2 cellular contexts compared by ENCODE assay signal in genomic region chr3:58161435-58162398, GRCh38.
TF ChIP-seq lines count a peak whose summit lies in the region.

No MANE protein-coding gene starts in this region.

TF ChIP-seq in A549, 52 proteins besides CTCF, POLR2A, EP300 and RAD21 (continues in another document):
- TF ChIP-seq CBX2 (IDR thresholded peaks at IDR 0.05; ENCODE audit: borderline replicate concordance, low read depth), result no peak
- no peak for TF ChIP-seq RCOR1 (IDR thresholded peaks at IDR 0.05; ENCODE audit: low read depth, low read length)
- 0 out of 3 replicates have a peak, but pooled peaks have one; percentile 9 for TF ChIP-seq SMC3 (IDR thresholded peaks at IDR 0.05)
- TF ChIP-seq ZSCAN20 (CRISPR knock-in tag; IDR thresholded peaks at IDR 0.05), result no peak
- TF ChIP-seq EHF (CRISPR knock-in tag; IDR thresholded peaks at IDR 0.05), result 0 out of 2 replicates have a peak, but pooled peaks have one; percentile 37
- no peak for TF ChIP-seq HMGXB4 (CRISPR knock-in tag; IDR thresholded peaks at IDR 0.05; ENCODE audit: borderline replicate concordance)
- peak; percentile 94 for TF ChIP-seq MAX (IDR thresholded peaks at IDR 0.05)
- no peak for TF ChIP-seq KDM1A (IDR thresholded peaks at IDR 0.05; ENCODE audit: low read depth)
- no peak; the same call in 1 of the 2 replicates for TF ChIP-seq FOSB (CRISPR knock-in tag; IDR thresholded peaks at IDR 0.05)
- peak; percentile 30; the same call in 1 of the 2 replicates for TF ChIP-seq HEYL (CRISPR knock-in tag; IDR thresholded peaks at IDR 0.05)
- TF ChIP-seq ZFP36 (IDR thresholded peaks at IDR 0.05; ENCODE audit: borderline replicate concordance, partially characterized antibody), result peak; percentile 19
- TF ChIP-seq CBX8 (IDR thresholded peaks at IDR 0.05), result no peak
- TF ChIP-seq ESRRA (IDR thresholded peaks at IDR 0.05; ENCODE audit: borderline replicate concordance, low read length), result no peak
- TF ChIP-seq RFX5 (IDR thresholded peaks at IDR 0.05), result no peak
- TF ChIP-seq FOXS1 (CRISPR knock-in tag; IDR thresholded peaks at IDR 0.05), result no peak
- TF ChIP-seq NR3C1 (IDR thresholded peaks at IDR 0.05), result no peak
- no peak for TF ChIP-seq BCL3 (IDR thresholded peaks at IDR 0.05)
- peak; percentile 43; the same call in 1 of the 2 replicates for TF ChIP-seq JUNB (IDR thresholded peaks at IDR 0.05)
- TF ChIP-seq ATOH8 (CRISPR knock-in tag; IDR thresholded peaks at IDR 0.05; ENCODE audit: low read depth), result peak; percentile 66
- no peak for TF ChIP-seq RARB (CRISPR knock-in tag; IDR thresholded peaks at IDR 0.05)
- TF ChIP-seq MAFK (IDR thresholded peaks at IDR 0.05; ENCODE audit: partially characterized antibody), result peak; percentile 70
- TF ChIP-seq CEBPB (IDR thresholded peaks at IDR 0.05), result peak in 1 of 2 experiments; percentile 33; a peak in 1 of 4 replicates
- TF ChIP-seq HES2 (IDR thresholded peaks at IDR 0.05), result no peak
- no peak for TF ChIP-seq TFCP2L1 (CRISPR knock-in tag; IDR thresholded peaks at IDR 0.05)
- 0 out of 2 replicates have a peak, but pooled peaks have one; percentile 23 for TF ChIP-seq HOXA7 (CRISPR knock-in tag; IDR thresholded peaks at IDR 0.05)
- TF ChIP-seq RNF2 (IDR thresholded peaks at IDR 0.05; ENCODE audit: borderline replicate concordance, low read depth), result no peak
- TF ChIP-seq ZNF302 (CRISPR knock-in tag; IDR thresholded peaks at IDR 0.05), result 0 out of 2 replicates have a peak, but pooled peaks have one; percentile 40
- TF ChIP-seq PBX3 (IDR thresholded peaks at IDR 0.05), result no peak

TF ChIP-seq in HepG2, 621 proteins besides CTCF, POLR2A, EP300 and RAD21:
- TF ChIP-seq MAX (IDR thresholded peaks at IDR 0.05), result peak; percentile 25; the same call in 1 of the 2 replicates
- TF ChIP-seq HIC2 (CRISPR knock-in tag; IDR thresholded peaks at IDR 0.05; ENCODE audit: low read depth), result no peak
- TF ChIP-seq PPARG (CRISPR knock-in tag; conservative IDR thresholded peaks at IDR 0.05), result 0 out of 2 replicates have a peak, but pooled peaks have one; percentile 15
- TF ChIP-seq ZIK1 (CRISPR knock-in tag; IDR thresholded peaks at IDR 0.05; ENCODE audit: borderline replicate concordance, low read depth), result no peak
- TF ChIP-seq ZBTB2 (CRISPR knock-in tag; IDR thresholded peaks at IDR 0.05; ENCODE audit: low read depth), result no peak
- TF ChIP-seq MED1 (CRISPR knock-in tag; IDR thresholded peaks at IDR 0.05), result no peak
- no peak for TF ChIP-seq ZBTB49 (CRISPR knock-in tag; IDR thresholded peaks at IDR 0.05; ENCODE audit: borderline replicate concordance)
- TF ChIP-seq ZNF547 (CRISPR knock-in tag; IDR thresholded peaks at IDR 0.05), result 0 out of 2 replicates have a peak, but pooled peaks have one; percentile 23
- TF ChIP-seq SAP130 (CRISPR knock-in tag; IDR thresholded peaks at IDR 0.05; ENCODE audit: low read depth), result no peak
- TF ChIP-seq POLR2AphosphoS2 (IDR thresholded peaks at IDR 0.05; ENCODE audit: low read depth, low read length), result 0 out of 2 replicates have a peak, but pooled peaks have one; percentile 32
- peak; percentile 77 for TF ChIP-seq RBM22 (optimal IDR thresholded peaks at IDR 0.05; ENCODE audit: low read length)
- no peak for TF ChIP-seq ZNF264 (CRISPR knock-in tag; IDR thresholded peaks at IDR 0.05)
- peak; percentile 74 for TF ChIP-seq FOSL2 (CRISPR knock-in tag; IDR thresholded peaks at IDR 0.05)
- TF ChIP-seq ZNF281 (CRISPR knock-in tag; IDR thresholded peaks at IDR 0.05; ENCODE audit: borderline replicate concordance), result no peak
- TF ChIP-seq ZNF260 (CRISPR knock-in tag; IDR thresholded peaks at IDR 0.05; ENCODE audit: borderline replicate concordance, low read depth), result no peak
- peak; percentile 69 for TF ChIP-seq ZNF687 (CRISPR knock-in tag; IDR thresholded peaks at IDR 0.05)
- TF ChIP-seq ZBTB38 (CRISPR knock-in tag; IDR thresholded peaks at IDR 0.05), result 0 out of 2 replicates have a peak, but pooled peaks have one; percentile 43
- no peak for TF ChIP-seq ZNF784 (CRISPR knock-in tag; IDR thresholded peaks at IDR 0.05; ENCODE audit: borderline replicate concordance)
- peak; percentile 53 for TF ChIP-seq MNT (IDR thresholded peaks at IDR 0.05)
- no peak for TF ChIP-seq ZNF234 (CRISPR knock-in tag; conservative IDR thresholded peaks at IDR 0.05)
